17 cellular contexts compared by ENCODE assay signal in the genomic region with DNA sequence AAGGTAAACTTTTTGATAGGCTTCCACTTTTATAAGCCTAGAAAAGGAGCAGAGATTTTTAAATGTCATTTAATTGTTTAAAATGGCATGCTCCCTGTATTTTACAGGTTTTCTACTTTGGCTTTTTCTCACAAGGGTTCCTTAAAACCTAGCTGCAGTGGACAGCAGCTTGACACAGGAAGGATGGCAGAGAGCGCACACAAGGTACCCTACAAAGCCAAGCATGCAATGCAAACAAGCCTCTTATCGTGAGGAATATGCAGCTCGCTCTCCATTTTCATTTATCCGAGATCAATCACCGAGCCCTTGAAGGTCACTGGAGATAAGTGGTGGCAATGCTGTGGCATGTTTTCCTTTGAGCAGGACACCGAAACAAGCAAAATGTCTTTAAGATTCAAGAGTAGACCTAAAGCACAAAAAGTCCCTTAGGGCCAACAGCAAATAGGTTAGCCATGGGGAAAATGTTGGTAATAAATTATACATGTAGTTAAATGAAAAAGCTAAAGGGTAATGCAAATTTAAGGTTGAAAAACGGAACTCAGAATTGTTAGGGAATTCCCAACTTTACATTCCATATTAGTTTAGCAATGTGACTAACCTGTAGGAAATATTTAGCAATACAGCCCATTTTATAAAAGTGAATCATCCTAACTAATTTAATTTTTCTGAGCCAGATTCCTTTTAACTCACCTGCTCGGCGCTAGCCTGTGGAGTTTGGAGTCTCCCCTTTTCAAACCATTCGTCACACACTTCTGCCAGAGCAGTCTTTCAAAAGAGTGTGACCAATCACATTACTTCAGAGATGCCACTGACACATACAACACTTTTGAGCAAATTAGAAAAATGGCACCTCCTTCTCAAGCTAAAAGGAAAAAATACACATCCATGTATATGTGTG.
DNase-seq lines count a peak whose midpoint lies in the region; ATAC-seq lines count a peak whose summit lies in the region.
"Had no signal": no experiment of that assay in that cellular context is flagged by ENCODE, and none has a peak within 500 bp of the region (broad histone marks: within the 10 kb centered on the region; RNA-seq: fewer than 3 reads in every experiment).

No MANE protein-coding gene starts in this region.

- H3K4me3 ChIP-seq in aorta (ENCODE audit: low read length in 2 of 2): no peak overlapping the region
- H3K4me3 ChIP-seq: colonic mucosa, esophagus squamous epithelium, GM23248, suprapubic skin had no signal

- WGBS in aorta, 2 donors: 72 to 90% methylated on average over 10 of the region's 10 CpGs

- no peaks in the 10 kb centered on the region for H3K36me3 ChIP-seq in aorta (ENCODE audit: control insufficient read depth in 1 of 2, insufficient read depth in 2 of 2, low read length in 1 of 2)
- H3K36me3 ChIP-seq: colonic mucosa, esophagus squamous epithelium, suprapubic skin had no signal

- peak overlapping the region; percentile 41 for H3K27ac ChIP-seq in epithelial cell of prostate
- H3K27ac ChIP-seq in aorta (ENCODE audit: low read depth in 1 of 2, low read length in 2 of 2): no peak overlapping the region
- H3K27ac ChIP-seq: colonic mucosa, esophagus squamous epithelium, GM23248, suprapubic skin had no signal

- ATAC-seq in GM18511 (IDR thresholded peaks at IDR 0.05; ENCODE audit: unreplicated experiment): peak; percentile 38
- ATAC-seq in GM21390 (IDR thresholded peaks at IDR 0.05; ENCODE audit: unreplicated experiment): peak; percentile 40
- no peak for ATAC-seq in aorta (ENCODE audit: low FRiP score)
- no peak for ATAC-seq in GM18517 (IDR thresholded peaks at IDR 0.05; ENCODE audit: unreplicated experiment)
- ATAC-seq: naive thymus-derived CD8-positive, alpha-beta T cell had no signal

- no peaks in the 10 kb centered on the region for H3K4me1 ChIP-seq in aorta (ENCODE audit: control insufficient read depth in 1 of 2, insufficient read depth in 2 of 2, low read length in 2 of 2)
- H3K4me1 ChIP-seq: colonic mucosa, esophagus squamous epithelium, suprapubic skin had no signal

- peaks cover 0 to 2% of the 10 kb centered on the region in 2 donors for H3K27me3 ChIP-seq in aorta (ENCODE audit: control insufficient read depth in 1 of 2, insufficient read depth in 2 of 2, low read length in 1 of 2)
- H3K27me3 ChIP-seq: colonic mucosa, esophagus squamous epithelium, suprapubic skin had no signal

- intact Hi-C loops in aorta (cut with DNase I) (no loop called here), posterior vena cava (cut with DNase I) (no loop called here), posterior cingulate gyrus (cut with DNase I) (no loop called here)

- DNase-seq in M059J (ENCODE audit: low read depth): peak; percentile 34
- peak; percentile 26 for DNase-seq in epithelial cell of prostate (ENCODE audit: low read depth, low spot score)
- no peak for DNase-seq in aorta
- no peak for DNase-seq in posterior vena cava (ENCODE audit: low spot score)
- DNase-seq in posterior cingulate gyrus: no peak
- DNase-seq: CD4-positive, alpha-beta T cell; colonic mucosa; esophagus squamous epithelium; GF-D8; naive thymus-derived CD8-positive, alpha-beta T cell; NCI-H1694 treated with DMSO at 0.1 percent for 48 hours; NCI-H774 had no signal

- H3K9me3 ChIP-seq in aorta (ENCODE audit: control insufficient read depth, low read length): no peaks in the 10 kb centered on the region
- H3K9me3 ChIP-seq: colonic mucosa, esophagus squamous epithelium, suprapubic skin had no signal

Comparison
In these comparisons a context has a peak if more than half of its experiments do, and no peak if none do; other contexts are left out.
1. ATAC-seq: peak in GM18511 (single experiment) and GM21390 (single experiment); none in aorta (single experiment) and GM18517 (single experiment).
2. DNase-seq: peak in M059J (single experiment) and epithelial cell of prostate (single experiment); none in aorta (0 of 2), posterior vena cava (single experiment) and posterior cingulate gyrus (0 of 10).